In the genomic region with DNA sequence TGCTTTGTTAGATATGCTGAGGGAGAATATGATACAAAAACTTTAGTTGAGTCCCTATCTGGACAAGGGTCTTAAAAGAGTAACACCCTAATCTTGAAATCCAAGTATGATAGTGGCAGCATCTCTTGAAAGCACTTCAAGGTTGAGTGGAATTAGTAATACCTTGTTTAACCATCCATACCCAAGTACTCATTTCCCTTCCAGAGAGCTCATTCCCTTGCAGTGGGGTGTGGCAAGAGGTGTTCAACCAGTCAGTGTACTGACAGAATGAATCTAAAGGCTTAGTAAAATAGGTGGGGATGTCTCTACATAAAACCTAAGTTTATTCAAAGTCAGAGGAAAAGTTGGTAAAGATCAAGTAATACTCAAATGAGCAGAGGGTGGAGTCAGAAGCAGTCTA, we compare ENCODE assay signal across 24 cellular contexts. TPM values are rescaled to one million over a fixed set of nuclear protein-coding genes. Genes with fewer than 3 reads are reported as not detected.
DNase-seq lines count a peak whose midpoint lies in the region; ATAC-seq, FAIRE-seq and TF ChIP-seq lines count a peak whose summit lies in the region.
"Had no signal": no experiment of that assay in that cellular context is flagged by ENCODE, and none has a peak within 500 bp of the region (broad histone marks: within the 10 kb centered on the region; RNA-seq: fewer than 3 reads in every experiment).

No MANE protein-coding gene starts in this region.

- in situ Hi-C loops in Caki2 (cut with HindIII; ENCODE audit: low pct_unique_long_range_greater_than_20kb, low sequenced_read_pairs) (no loop called here), K562 (cut with MboI) (no loop called here)

- CTCF ChIA-PET in K562 (lab: Yijun Ruan, JAX; ENCODE audit: low intra/inter-chr PET ratio) = no interaction called here

- POLR2A ChIA-PET in K562 (lab: Yijun Ruan, JAX) = interaction anchor here (1.0 to 1.1 kb wide), 2 partner anchors 9 to 12 kb away, joined by 3 to 4 read pairs; no protein-coding TSS in a partner anchor

- H4K20me1 ChIP-seq in K562 (replicated peaks; ENCODE audit: control insufficient read depth, insufficient read depth, low read length) = no peaks in the 10 kb centered on the region

- H3K27me3 ChIP-seq in K562 (ENCODE audit: control insufficient read depth in 2 of 2, insufficient read depth in 2 of 2, low read length in 2 of 2) (no peaks in the 10 kb centered on the region), spleen (replicated peaks in 1 of 7) (no peaks in the 10 kb centered on the region)

- peak; percentile 25; the same call in 1 of the 3 replicates for ATAC-seq in K562
- ATAC-seq in GM19452 (IDR thresholded peaks at IDR 0.05; ENCODE audit: unreplicated experiment) = no peak

- no peak overlapping the region for H3K9ac ChIP-seq in K562 (ENCODE audit: insufficient read depth in 1 of 2, low read depth in 2 of 2, low read length in 2 of 2)
- H3K9ac ChIP-seq: GM23248 had no signal

- H2AFZ ChIP-seq in K562 (ENCODE audit: low read depth, low read length) = no peak overlapping the region
- H2AFZ ChIP-seq: GM23248 had no signal

- BruUV-seq in K562 (replicated peaks; lab: Mats Ljungman, UMichigan) = no TSS peak

- no peaks in the 10 kb centered on the region for H3K79me2 ChIP-seq in K562 (ENCODE audit: control insufficient read depth, insufficient read depth, low read length)

- H3K27ac ChIP-seq in K562 (ENCODE audit: extremely low read depth, low read depth, low read length) (no peak overlapping the region), spleen (no peak overlapping the region)
- H3K27ac ChIP-seq: GM23248 had no signal

- H3K4me1 ChIP-seq in K562 (replicated peaks in 1 of 2; ENCODE audit: control insufficient read depth in 2 of 2, insufficient read depth in 2 of 2, low read length in 2 of 2) (0 out of 5 replicates have a peak, but pooled peaks cover 0 to 2% of the 10 kb centered on the region in 2 experiments), spleen (no peaks in the 10 kb centered on the region)
- H3K4me1 ChIP-seq: BE2C had no signal

- H3K4me2 ChIP-seq in K562 (ENCODE audit: insufficient read depth, low read length) = no peak overlapping the region

- H3K9me1 ChIP-seq in K562 (ENCODE audit: control insufficient read depth, insufficient read depth, low read length) = no peaks in the 10 kb centered on the region

- TF ChIP-seq EP300 in K562 (IDR thresholded peaks at IDR 0.05; ENCODE audit: low read length) = no peak

- intact Hi-C loops in K562 (cut with micrococcal nuclease) (no loop called here), spleen (cut with DNase I; ENCODE audit: low total_unique reads) (no loop called here)

- TF ChIP-seq CTCF in K562 (IDR thresholded peaks at IDR 0.05 in 2 of 3, conservative IDR thresholded peaks at IDR 0.05 in 1 of 3; ENCODE audit: insufficient read depth in 2 of 3, low read depth in 1 of 3, low read length in 3 of 3) (no peak), spleen (IDR thresholded peaks at IDR 0.05 in 8 of 11, conservative IDR thresholded peaks at IDR 0.05 in 3 of 11) (no peak)

- H3K9me3 ChIP-seq in K562 (replicated peaks; ENCODE audit: control insufficient read depth, insufficient read depth, low read depth, low read length) (no peaks in the 10 kb centered on the region), spleen (no peaks in the 10 kb centered on the region)
- H3K9me3 ChIP-seq: BE2C had no signal

- no peak for TF ChIP-seq POLR2A in H54 (IDR thresholded peaks at IDR 0.05; ENCODE audit: low read depth, low read length)
- no peak for TF ChIP-seq POLR2A in K562 (conservative IDR thresholded peaks at IDR 0.05)
- TF ChIP-seq POLR2A in spleen (IDR thresholded peaks at IDR 0.05) = no peak

- FAIRE-seq in H54 (lab: Jason Lieb, UNC) (peak; percentile 6), K562 (lab: Jason Lieb, UNC) (no peak)
- FAIRE-seq: A204.1, GM12891 had no signal

- TF ChIP-seq RAD21 in K562 (CRISPR knock-in tag; conservative IDR thresholded peaks at IDR 0.05 in 1 of 2, IDR thresholded peaks at IDR 0.05 in 1 of 2) = no peak

- DNase-seq in Caki2 (ENCODE audit: low read depth) (peak; percentile 17), H54 (ENCODE audit: insufficient read length, low spot score) (no peak), K562 (ENCODE audit: extremely low read depth in 1 of 4, low spot score in 3 of 4) (no peak), kidney tubule cell (ENCODE audit: low spot score) (peak; percentile 62), GOT3 (lab: John Stamatoyannopoulos, UW) (no peak), spleen (no peak), activated gamma-delta T cell treated with Interleukin-2 at 50 U/mL for 16 hours (no peak)
- DNase-seq: BE2C, GM23248, HCEC 1CT, KG1, NCI-H1092, NCI-H1436, NCI-H187 treated with DMSO at 0.1 percent for 48 hours, NCI-H2107, NCI-H2227 treated with DMSO at 0.1 percent for 48 hours, NCI-H526 treated with DMSO at 0.1 percent for 48 hours, OCI-M1, Right ventricle myocardium superior had no signal

- no peak overlapping the region for H3K4me3 ChIP-seq in K562
- H3K4me3 ChIP-seq in spleen = no peak overlapping the region
- H3K4me3 ChIP-seq: GM23248 had no signal

- H3K36me3 ChIP-seq in K562 (ENCODE audit: control insufficient read depth, insufficient read depth, low read length) (no peaks in the 10 kb centered on the region), spleen (no peaks in the 10 kb centered on the region)
- H3K36me3 ChIP-seq: BE2C had no signal

RNA-seq across cellular contexts. Expression of a gene that starts 28.6 kb away (rescaled TPM):
- 31.0 and 42.8 TPM in 2 replicates for total RNA-seq in Caki2 (2014; rRNA removed; shearing (Covaris generic); ENCODE audit: low replicate concordance)
- total RNA-seq in K562 (2011; cell fraction: chromatin; rRNA removed; ENCODE audit: low replicate concordance) = 75.3 and 78.4 TPM in 2 replicates
- 50.4 and 59.2 TPM in 2 replicates for total RNA-seq in K562 (2011; cell fraction: nucleolus; rRNA removed)
- total RNA-seq in K562 (2011; cell fraction: nucleoplasm; rRNA removed) = 51.7 and 52.6 TPM in 2 replicates
- total RNA-seq in K562 (2014; rRNA removed) (52.9 and 62.7 TPM in 2 replicates), K562 (2014; rRNA removed; fragmentation: Illumina TruSeq; extraction: Trizol) (59.4 and 60.9 TPM in 2 replicates), K562 (2015; rRNA removed; fragmentation: Illumina TruSeq; extraction: Trizol) (52.4 and 60.8 TPM in 2 replicates), K562 (2021) (54.1 and 54.9 TPM in 2 replicates), spleen (10 to 100 TPM; 10.8 to 19.3 (median 15.2) TPM)
- polyA plus RNA-seq in K562 (2011; rRNA removed) (52.1 and 78.1 TPM in 2 replicates), K562 (2014; fragmentation: Illumina TruSeq; extraction: Trizol) (44.5 and 54.9 TPM in 2 replicates), K562 (2014; fragmentation: Nextera tagmentation; extraction: Ambion mirVana) (100 to 1,000 TPM; 120 to 148 TPM), K562 (2014; rRNA removed) (54.4 and 69.3 TPM in 2 replicates), spleen (10 to 100 TPM in 1 of 3 donors, 1 to 10 TPM in 2; 7.8 to 12.3 (median 9.4) TPM)
- polyA plus RNA-seq in K562 (2011; cell fraction: cytosol; rRNA removed) = 22.0 and 25.7 TPM in 2 replicates
- 28.3 and 30.4 TPM in 2 replicates for polyA plus RNA-seq in K562 (2011; cell fraction: nucleus; rRNA removed)
- 33.4 and 56.4 TPM in 2 replicates for polyA plus RNA-seq in K562 (2012)
- polyA minus RNA-seq in K562 (2011; rRNA and poly(A)+ RNA removed) = 59.4 and 68.8 TPM in 2 replicates
- polyA minus RNA-seq in K562 (2011; cell fraction: cytosol; rRNA and poly(A)+ RNA removed) = 30.7 and 38.0 TPM in 2 replicates
- 52.6 and 58.6 TPM in 2 replicates for polyA minus RNA-seq in K562 (2011; cell fraction: nucleus; rRNA and poly(A)+ RNA removed)

RNA-seq across cellular contexts. Expression of a gene that starts 28.8 kb away (rescaled TPM):
- 68.6 and 90.8 TPM in 2 replicates for total RNA-seq in Caki2 (2014; rRNA removed; shearing (Covaris generic); ENCODE audit: low replicate concordance)
- total RNA-seq in K562 (2011; cell fraction: chromatin; rRNA removed; ENCODE audit: low replicate concordance) = 40.7 and 142 TPM in 2 replicates
- 26.7 and 34.7 TPM in 2 replicates for total RNA-seq in K562 (2011; cell fraction: nucleolus; rRNA removed)
- 60.4 and 72.4 TPM in 2 replicates for total RNA-seq in K562 (2011; cell fraction: nucleoplasm; rRNA removed)
- 118 and 119 TPM in 2 replicates for total RNA-seq in K562 (2014; rRNA removed)
- 159 and 166 TPM in 2 replicates for total RNA-seq in K562 (2014; rRNA removed; fragmentation: Illumina TruSeq; extraction: Trizol)
- total RNA-seq in K562 (2015; rRNA removed; fragmentation: Illumina TruSeq; extraction: Trizol) = 156 and 169 TPM in 2 replicates
- 115 and 119 TPM in 2 replicates for total RNA-seq in K562 (2021)
- 112 and 161 TPM in 2 replicates for polyA plus RNA-seq in K562 (2011; rRNA removed)
- polyA plus RNA-seq in K562 (2011; cell fraction: cytosol; rRNA removed) = 17.1 and 48.8 TPM in 2 replicates
- polyA plus RNA-seq in K562 (2011; cell fraction: nucleus; rRNA removed) = 26.1 and 46.6 TPM in 2 replicates
- polyA plus RNA-seq in K562 (2012) = 59.1 and 82.5 TPM in 2 replicates
- polyA plus RNA-seq in K562 (2014; fragmentation: Illumina TruSeq; extraction: Trizol) = 142 and 193 TPM in 2 replicates
- polyA plus RNA-seq in K562 (2014; fragmentation: Nextera tagmentation; extraction: Ambion mirVana) = 100 to 1,000 TPM; 125 to 157 TPM
- polyA plus RNA-seq in K562 (2014; rRNA removed) = 161 and 170 TPM in 2 replicates
- polyA minus RNA-seq in K562 (2011; rRNA and poly(A)+ RNA removed) = 104 and 106 TPM in 2 replicates
- polyA minus RNA-seq in K562 (2011; cell fraction: cytosol; rRNA and poly(A)+ RNA removed) = 40.9 and 62.6 TPM in 2 replicates
- polyA minus RNA-seq in K562 (2011; cell fraction: nucleus; rRNA and poly(A)+ RNA removed) = 34.1 and 61.0 TPM in 2 replicates
- total RNA-seq in spleen = 10 to 100 TPM; 17.8 to 27.2 (median 22.0) TPM
- 10 to 100 TPM; 20.5 to 28.3 (median 27.8) TPM for polyA plus RNA-seq in spleen

RNA-seq across cellular contexts. Expression of a gene that starts 42.6 kb away (rescaled TPM):
- total RNA-seq in Caki2 (2014; rRNA removed; shearing (Covaris generic); ENCODE audit: low replicate concordance) = 9.3 and 17.5 TPM in 2 replicates
- 39.8 and 116 TPM in 2 replicates for total RNA-seq in K562 (2011; cell fraction: chromatin; rRNA removed; ENCODE audit: low replicate concordance)
- total RNA-seq in K562 (2011; cell fraction: nucleolus; rRNA removed) = 17.7 and 25.3 TPM in 2 replicates
- total RNA-seq in K562 (2011; cell fraction: nucleoplasm; rRNA removed) = 46.5 and 68.7 TPM in 2 replicates
- 77.5 and 83.3 TPM in 2 replicates for total RNA-seq in K562 (2014; rRNA removed)
- total RNA-seq in K562 (2014; rRNA removed; fragmentation: Illumina TruSeq; extraction: Trizol) = 104 and 118 TPM in 2 replicates
- 98.0 and 102 TPM in 2 replicates for total RNA-seq in K562 (2015; rRNA removed; fragmentation: Illumina TruSeq; extraction: Trizol)
- 66.3 and 70.7 TPM in 2 replicates for total RNA-seq in K562 (2021)
- polyA plus RNA-seq in K562 (2011; rRNA removed) = 32.2 and 58.5 TPM in 2 replicates
- 7.0 and 12.1 TPM in 2 replicates for polyA plus RNA-seq in K562 (2011; cell fraction: cytosol; rRNA removed)
- polyA plus RNA-seq in K562 (2011; cell fraction: nucleus; rRNA removed) = 19.7 and 23.1 TPM in 2 replicates
- 51.5 and 71.1 TPM in 2 replicates for polyA plus RNA-seq in K562 (2012)
- polyA plus RNA-seq in K562 (2014; fragmentation: Illumina TruSeq; extraction: Trizol) = 86.5 and 105 TPM in 2 replicates
- polyA plus RNA-seq in K562 (2014; fragmentation: Nextera tagmentation; extraction: Ambion mirVana) = 10 to 100 TPM; 26.6 to 29.7 TPM
- 54.9 and 63.9 TPM in 2 replicates for polyA plus RNA-seq in K562 (2014; rRNA removed)
- 80.9 and 97.2 TPM in 2 replicates for polyA minus RNA-seq in K562 (2011; rRNA and poly(A)+ RNA removed)
- 25.2 and 31.1 TPM in 2 replicates for polyA minus RNA-seq in K562 (2011; cell fraction: cytosol; rRNA and poly(A)+ RNA removed)
- 20.7 and 45.9 TPM in 2 replicates for polyA minus RNA-seq in K562 (2011; cell fraction: nucleus; rRNA and poly(A)+ RNA removed)
- total RNA-seq in spleen = 10 to 100 TPM; 22.9 to 35.2 (median 30.1) TPM
- polyA plus RNA-seq in spleen = 10 to 100 TPM; 16.3 to 22.1 (median 21.8) TPM

RNA-seq across cellular contexts. Expression of a gene that starts 47.8 kb away (rescaled TPM):
- 0.74 TPM in 1 of 2 replicates, not detected in the other for total RNA-seq in Caki2 (2014; rRNA removed; shearing (Covaris generic); ENCODE audit: low replicate concordance)
- 0.32 and 0.53 TPM in 2 replicates for total RNA-seq in K562 (2011; cell fraction: chromatin; rRNA removed; ENCODE audit: low replicate concordance)
- total RNA-seq in K562 (2011; cell fraction: nucleolus; rRNA removed) = 0.13 TPM in 1 of 2 replicates, not detected in the other
- total RNA-seq in K562 (2011; cell fraction: nucleoplasm; rRNA removed) = 0.15 and 0.23 TPM in 2 replicates
- not detected in 2 replicates for total RNA-seq in K562 (2014; rRNA removed)
- total RNA-seq in K562 (2014; rRNA removed; fragmentation: Illumina TruSeq; extraction: Trizol) = 0.07 TPM in 1 of 2 replicates, not detected in the other
- total RNA-seq in K562 (2015; rRNA removed; fragmentation: Illumina TruSeq; extraction: Trizol) = 0.04 and 0.15 TPM in 2 replicates
- total RNA-seq in K562 (2021) = 0.11 and 0.27 TPM in 2 replicates
- 0.14 and 0.39 TPM in 2 replicates for polyA plus RNA-seq in K562 (2011; rRNA removed)
- polyA plus RNA-seq in K562 (2011; cell fraction: cytosol; rRNA removed) = 0.03 TPM in 2 replicates
- 0.36 and 0.60 TPM in 2 replicates for polyA plus RNA-seq in K562 (2011; cell fraction: nucleus; rRNA removed)
- 0.18 and 0.32 TPM in 2 replicates for polyA plus RNA-seq in K562 (2012)
- polyA plus RNA-seq in K562 (2014; fragmentation: Illumina TruSeq; extraction: Trizol) = 0.15 and 0.18 TPM in 2 replicates
- under 1 TPM in 1 of 2 experiments, not detected in 1; 0.32 TPM for polyA plus RNA-seq in K562 (2014; fragmentation: Nextera tagmentation; extraction: Ambion mirVana)
- 0.03 and 0.19 TPM in 2 replicates for polyA plus RNA-seq in K562 (2014; rRNA removed)
- polyA minus RNA-seq in K562 (2011; rRNA and poly(A)+ RNA removed) = 0.21 TPM in 1 of 2 replicates, not detected in the other
- polyA minus RNA-seq in K562 (2011; cell fraction: cytosol; rRNA and poly(A)+ RNA removed) = not detected in 2 replicates
- 0.13 TPM in 1 of 2 replicates, not detected in the other for polyA minus RNA-seq in K562 (2011; cell fraction: nucleus; rRNA and poly(A)+ RNA removed)
- total RNA-seq in spleen = under 1 TPM in 3 of 7 donors, not detected in 4; 0.11 to 0.42 (median 0.24) TPM
- under 1 TPM; 0.07 to 0.29 (median 0.23) TPM for polyA plus RNA-seq in spleen
- total RNA-seq: G401, HT1080, Right ventricle myocardium superior had no signal
- polyA plus RNA-seq: GM23248 had no signal

Comparison
In these comparisons a context has a peak if more than half of its experiments do, and no peak if none do; other contexts are left out.
1. DNase-seq: peak in Caki2 (single experiment) and kidney tubule cell (single experiment); none in H54 (single experiment), K562 (0 of 4), GOT3 (single experiment), spleen (single experiment) and activated gamma-delta T cell treated with Interleukin-2 at 50 U/mL for 16 hours (single experiment).